24 cellular contexts compared by ENCODE assay signal in the genomic region with DNA sequence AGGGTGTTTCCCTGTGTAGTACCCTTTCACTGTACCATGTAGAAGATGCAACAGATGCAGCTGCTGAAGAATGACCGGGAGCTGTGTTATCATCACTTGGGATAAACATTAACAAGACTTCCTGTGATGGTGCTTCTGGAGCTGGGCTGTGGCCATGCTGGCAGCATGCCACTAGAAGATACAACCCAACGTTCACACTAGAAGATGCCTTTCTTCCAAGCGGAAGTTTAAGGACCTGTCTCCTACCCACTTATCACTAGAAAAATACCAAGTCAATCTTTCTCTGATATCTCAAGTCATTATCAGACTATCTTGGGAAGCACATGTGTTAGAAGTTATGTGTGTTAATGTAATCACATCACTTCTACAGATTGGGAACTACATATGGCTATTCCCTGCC.
DNase-seq lines count a peak whose midpoint lies in the region; ATAC-seq, FAIRE-seq and TF ChIP-seq lines count a peak whose summit lies in the region.
"Had no signal": no experiment of that assay in that cellular context is flagged by ENCODE, and none has a peak within 500 bp of the region (broad histone marks: within the 10 kb centered on the region; RNA-seq: fewer than 3 reads in every experiment).

No MANE protein-coding gene starts in this region.

- H3K23ac ChIP-seq in mesendoderm (ENCODE audit: low read length) = no peak overlapping the region

- FAIRE-seq in RCC 7860 (lab: Jason Lieb, UNC) = peak; percentile 90
- FAIRE-seq: GM12892 had no signal

- no peaks in the 10 kb centered on the region for H3K79me1 ChIP-seq in mesendoderm (ENCODE audit: low read length)

- peak; percentile 87 for DNase-seq in RCC 7860 (ENCODE audit: low spot score)
- peak; percentile 9 for DNase-seq in hepatocyte (ENCODE audit: low spot score)
- DNase-seq in mesendoderm = peak; percentile 6
- no peak for DNase-seq in HEK293T (ENCODE audit: extremely low spot score)
- no peak for DNase-seq in GOT3 (lab: John Stamatoyannopoulos, UW)
- no peak for DNase-seq in GM19238 (ENCODE audit: insufficient read length, low spot score)
- no peak for DNase-seq in psoas muscle
- DNase-seq: Caco-2; CD8-positive, alpha-beta T cell; DMS 273 treated with DMSO at 0.1 percent for 48 hours; DND-41; GM23248; H9; HFFc6; NCI-H1048; NCI-H1417; NCI-H1694; NCI-H2029 treated with DMSO at 0.1 percent for 48 hours; NCI-H446 treated with DMSO at 0.1 percent for 48 hours; NCI-H526; SHP77 treated with DMSO at 0.1 percent for 48 hours had no signal

- H3K9ac ChIP-seq in mesendoderm (ENCODE audit: low read length) = no peak overlapping the region
- H3K9ac ChIP-seq: GM23248 had no signal

- H2AK5ac ChIP-seq in mesendoderm (ENCODE audit: low read length) = no peak overlapping the region

- no peaks in the 10 kb centered on the region for H3K36me3 ChIP-seq in hepatocyte (replicated peaks; ENCODE audit: insufficient read depth, low read depth)
- no peaks in the 10 kb centered on the region for H3K36me3 ChIP-seq in mesendoderm (ENCODE audit: control insufficient read depth, insufficient read depth, low read length)
- no peaks in the 10 kb centered on the region for H3K36me3 ChIP-seq in psoas muscle (ENCODE audit: insufficient read depth in 1 of 2, low read depth in 1 of 2)

- no peak overlapping the region for H2BK15ac ChIP-seq in mesendoderm (replicated peaks; ENCODE audit: low read depth)

- H3K56ac ChIP-seq in mesendoderm (ENCODE audit: low read length) = no peak overlapping the region

- H4K8ac ChIP-seq in mesendoderm (ENCODE audit: low read depth, low read length) = no peak overlapping the region

- H2BK5ac ChIP-seq in mesendoderm (ENCODE audit: low read length) = no peak overlapping the region

- POLR2A ChIA-PET in HEK293T (lab: Yijun Ruan, JAX) = no interaction called here

- no peaks in the 10 kb centered on the region for H3K27me3 ChIP-seq in hepatocyte
- no peaks in the 10 kb centered on the region for H3K27me3 ChIP-seq in mesendoderm (ENCODE audit: insufficient read depth, low read length, poor library complexity)
- no peaks in the 10 kb centered on the region for H3K27me3 ChIP-seq in psoas muscle (ENCODE audit: insufficient read depth in 3 of 3, low read length in 2 of 3)

- no peak overlapping the region for H4K5ac ChIP-seq in mesendoderm (ENCODE audit: low read length)

- H2AFZ ChIP-seq in hepatocyte = no peak overlapping the region
- H2AFZ ChIP-seq: GM23248 had no signal

- WGBS in hepatocyte (ENCODE audit: low lambda C conversion rate, missing lambda C conversion rate) = 43% methylated on average over 3 of the region's 3 CpGs
- no CpG with 5 or more reads among the region's 3 CpGs for WGBS in mesendoderm (ENCODE audit: extremely low coverage, insufficient coverage, low lambda C conversion rate)
- WGBS in psoas muscle, 3 donors = 65 to 71% (median 69%) methylated on average over 3 of the region's 3 CpGs

- no peak for ATAC-seq in psoas muscle
- ATAC-seq: CD8-positive, alpha-beta T cell had no signal

- H3K18ac ChIP-seq in mesendoderm (ENCODE audit: low read length) = no peak overlapping the region

- H3K4me3 ChIP-seq in hepatocyte = no peak overlapping the region
- H3K4me3 ChIP-seq in mesendoderm (ENCODE audit: low read length) = no peak overlapping the region
- no peak overlapping the region for H3K4me3 ChIP-seq in psoas muscle
- H3K4me3 ChIP-seq: GM23248 had no signal

- H3K27ac ChIP-seq in hepatocyte (no peak overlapping the region), mesendoderm (ENCODE audit: low read depth, low read length) (no peak overlapping the region), psoas muscle (no peak overlapping the region)
- H3K27ac ChIP-seq: C4-2B, GM23248, HL-60 had no signal

- CTCF ChIA-PET in HEK293T (lab: Yijun Ruan, JAX) = no interaction called here

- H4K20me1 ChIP-seq in hepatocyte (ENCODE audit: insufficient read depth, poor library complexity, severe bottlenecking) = no peaks in the 10 kb centered on the region

- H3K4me2 ChIP-seq in hepatocyte = no peak overlapping the region
- no peak overlapping the region for H3K4me2 ChIP-seq in mesendoderm (ENCODE audit: low read length)

- TF ChIP-seq CTCF in hepatocyte (IDR thresholded peaks at IDR 0.05; ENCODE audit: poor library complexity) = no peak
- no peak for TF ChIP-seq CTCF in psoas muscle (IDR thresholded peaks at IDR 0.05)

- H3K4ac ChIP-seq in mesendoderm (ENCODE audit: low read depth, low read length) = no peak overlapping the region

- H3K9me3 ChIP-seq in hepatocyte (ENCODE audit: low read depth) = no peaks in the 10 kb centered on the region
- H3K9me3 ChIP-seq in psoas muscle = no peaks in the 10 kb centered on the region
- H3K9me3 ChIP-seq: Caco-2 had no signal

- no peaks in the 10 kb centered on the region for H3K79me2 ChIP-seq in hepatocyte
- no peaks in the 10 kb centered on the region for H3K79me2 ChIP-seq in mesendoderm (ENCODE audit: control insufficient read depth, insufficient read depth, low read length)

- no peak overlapping the region for H2BK120ac ChIP-seq in mesendoderm (ENCODE audit: low read depth, low read length)

- no peaks in the 10 kb centered on the region for H3K4me1 ChIP-seq in hepatocyte (ENCODE audit: insufficient read depth)
- no peaks in the 10 kb centered on the region for H3K4me1 ChIP-seq in mesendoderm (ENCODE audit: control insufficient read depth, low read depth, low read length)
- H3K4me1 ChIP-seq in psoas muscle = no peaks in the 10 kb centered on the region

- no peaks in the 10 kb centered on the region for H3K9me2 ChIP-seq in hepatocyte (replicated peaks; ENCODE audit: insufficient read depth)

- intact Hi-C loops in psoas muscle (cut with DNase I) = no loop called here

TF ChIP-seq in HEK293T, 16 proteins besides CTCF, POLR2A, EP300 and RAD21:
- no peak for TF ChIP-seq PKNOX1 (IDR thresholded peaks at IDR 0.05)
- no peak for TF ChIP-seq FOXA1 (IDR thresholded peaks at IDR 0.05)
- TF ChIP-seq FOXM1 (IDR thresholded peaks at IDR 0.05; ENCODE audit: borderline replicate concordance) = no peak
- TF ChIP-seq HDGF (IDR thresholded peaks at IDR 0.05; ENCODE audit: borderline replicate concordance) = no peak
- no peak for TF ChIP-seq TARDBP (IDR thresholded peaks at IDR 0.05)
- no peak for TF ChIP-seq BHLHE40 (IDR thresholded peaks at IDR 0.05; ENCODE audit: borderline replicate concordance)
- no peak for TF ChIP-seq ELF4 (IDR thresholded peaks at IDR 0.05)
- TF ChIP-seq CTBP1 (IDR thresholded peaks at IDR 0.05; ENCODE audit: borderline replicate concordance) = no peak
- TF ChIP-seq L3MBTL2 (conservative IDR thresholded peaks at IDR 0.05) = no peak
- no peak for TF ChIP-seq LEF1 (IDR thresholded peaks at IDR 0.05; ENCODE audit: borderline replicate concordance)
- no peak for TF ChIP-seq ZNF384 (IDR thresholded peaks at IDR 0.05)
- no peak for TF ChIP-seq ARNT (IDR thresholded peaks at IDR 0.05)
- no peak for TF ChIP-seq FOXK2 (IDR thresholded peaks at IDR 0.05)
- TF ChIP-seq SP1 (IDR thresholded peaks at IDR 0.05) = no peak
- TF ChIP-seq SUZ12 (IDR thresholded peaks at IDR 0.05) = no peak
- TF ChIP-seq NFRKB (IDR thresholded peaks at IDR 0.05) = no peak

Comparison
In these comparisons a context has a peak if more than half of its experiments do, and no peak if none do; other contexts are left out.
1. DNase-seq: peak in RCC 7860 (single experiment), hepatocyte (single experiment) and mesendoderm (single experiment); none in HEK293T (single experiment), GOT3 (single experiment), GM19238 (single experiment) and psoas muscle (0 of 2).